8 cellular contexts compared by ENCODE assay signal in genomic region chr12:48156648-48157015, GRCh38. TPM values are rescaled to one million over a fixed set of nuclear protein-coding genes. Genes with fewer than 3 reads are reported as not detected.
DNase-seq lines count a peak whose midpoint lies in the region; ATAC-seq, FAIRE-seq and TF ChIP-seq lines count a peak whose summit lies in the region.

No MANE protein-coding gene starts in this region.

- intact Hi-C loops in mucosa of descending colon (cut with DNase I, micrococcal nuclease): no loop called here

- H3K4me2 ChIP-seq in A549: peak overlapping the region; percentile 90

- H3K4me1 ChIP-seq in A549 (peaks cover 8% of the 10 kb centered on the region; the same call in 1 of the 3 replicates), HUES64 (ENCODE audit: insufficient read depth, low read length) (no peaks in the 10 kb centered on the region; the same call in 1 of the 2 replicates), mucosa of descending colon (ENCODE audit: low read depth) (peaks cover 10% of the 10 kb centered on the region)

- CTCF ChIA-PET in A549 (lab: Yijun Ruan, JAX): interaction anchor here (1.0 to 1.7 kb wide), 8 partner anchors 8 to 441 kb away, joined by 3 to 9 read pairs (median 3); no protein-coding TSS in a partner anchor

- no peak for TF ChIP-seq EP300 in A549 (IDR thresholded peaks at IDR 0.05)

- H3K27ac ChIP-seq in A549: peak overlapping the region; percentile 78 to 87
- H3K27ac ChIP-seq in HUES64 (ENCODE audit: low read depth, low read length): no peak overlapping the region; the same call in 1 of the 2 replicates
- H3K27ac ChIP-seq in caudate nucleus (ENCODE audit: low read depth, low read length): peak overlapping the region; percentile 97

- no peak for TF ChIP-seq POLR2A in A549 (IDR thresholded peaks at IDR 0.05; ENCODE audit: low read length)

- DNase-seq in A549 (ENCODE audit: low read depth in 1 of 2, low spot score in 1 of 2) (no peak), caudate nucleus (lab: John Stamatoyannopoulos, UW) (peak in 1 of 61 donors; percentile 19), mucosa of descending colon (no peak), dermis blood vessel endothelial cell (no peak), SHP77 (lab: John Stamatoyannopoulos, UW) (no peak), AG20443 (ENCODE audit: low spot score) (no peak)

- H3K27me3 ChIP-seq in HUES64 (ENCODE audit: insufficient read depth, low read length): no peaks in the 10 kb centered on the region

- TF ChIP-seq RAD21 in A549 (conservative IDR thresholded peaks at IDR 0.05 in 1 of 2, IDR thresholded peaks at IDR 0.05 in 1 of 2): no peak

- H3K9me3 ChIP-seq in A549 (no peaks in the 10 kb centered on the region), HUES64 (ENCODE audit: insufficient read depth, low read depth, low read length) (no peaks in the 10 kb centered on the region), mucosa of descending colon (no peaks in the 10 kb centered on the region)

- 24% methylated on average over 8 of the region's 8 CpGs for WGBS in A549 (ENCODE audit: missing lambda C conversion rate)
- WGBS in HUES64: 44% methylated on average over 8 of the region's 8 CpGs

- H3K4me3 ChIP-seq in A549: peak overlapping the region; percentile 82
- peak overlapping the region; percentile 88 for H3K4me3 ChIP-seq in HUES64 (ENCODE audit: low read length)
- H3K4me3 ChIP-seq in mucosa of descending colon: peak overlapping the region; percentile 64

- H3K9ac ChIP-seq in HUES64 (ENCODE audit: low read depth, low read length): peak overlapping the region; percentile 33; the same call in 1 of the 2 replicates

- ATAC-seq in A549 (peak in 1 of 2 experiments; percentile 3; a peak in 3 of 6 replicates), mucosa of descending colon (no peak), HG02798 (IDR thresholded peaks at IDR 0.05; ENCODE audit: poor library complexity, unreplicated experiment) (no peak)

- TF ChIP-seq CTCF in A549 (IDR thresholded peaks at IDR 0.05) (no peak), mucosa of descending colon (IDR thresholded peaks at IDR 0.05) (no peak)

- no peak for FAIRE-seq in A549 (lab: Jason Lieb, UNC)

- POLR2A ChIA-PET in A549 (lab: Yijun Ruan, JAX): interaction anchor here (0.6 to 3.1 kb wide), 6 partner anchors 37 to 135 kb away, joined by 3 to 24 read pairs (median 7); partner anchors contain the start of genes PFKM and SENP1

- no peaks in the 10 kb centered on the region for H3K36me3 ChIP-seq in HUES64 (ENCODE audit: insufficient read depth, low read length)
- no peaks in the 10 kb centered on the region for H3K36me3 ChIP-seq in mucosa of descending colon (ENCODE audit: low read depth)

TF ChIP-seq in A549, 52 proteins besides CTCF, POLR2A, EP300 and RAD21 (continues in another document):
- TF ChIP-seq RCOR1 (IDR thresholded peaks at IDR 0.05; ENCODE audit: low read depth, low read length) (no peak), NFE2L2 (conservative IDR thresholded peaks at IDR 0.05; ENCODE audit: low read length) (no peak), ESRRA (IDR thresholded peaks at IDR 0.05; ENCODE audit: borderline replicate concordance, low read length) (no peak), TFCP2L1 (CRISPR knock-in tag; IDR thresholded peaks at IDR 0.05) (no peak), FOSL2 (IDR thresholded peaks at IDR 0.05) (no peak), FOSL2 (CRISPR knock-in tag; IDR thresholded peaks at IDR 0.05) (no peak), CBX8 (IDR thresholded peaks at IDR 0.05) (no peak), SREBF2 (IDR thresholded peaks at IDR 0.05) (no peak), PBX3 (IDR thresholded peaks at IDR 0.05) (no peak), RFX5 (IDR thresholded peaks at IDR 0.05) (no peak), MAX (IDR thresholded peaks at IDR 0.05) (no peak; the same call in 1 of the 2 replicates), ZNF302 (CRISPR knock-in tag; IDR thresholded peaks at IDR 0.05) (no peak), USF2 (IDR thresholded peaks at IDR 0.05) (no peak), HES2 (IDR thresholded peaks at IDR 0.05) (no peak), BHLHE40 (IDR thresholded peaks at IDR 0.05; ENCODE audit: low read depth, low read length) (no peak), PHF8 (IDR thresholded peaks at IDR 0.05; ENCODE audit: borderline replicate concordance, low read depth) (no peak), RARB (CRISPR knock-in tag; IDR thresholded peaks at IDR 0.05) (no peak)

RNA-seq across cellular contexts. Expression of gene ASB8, which starts 0.7 kb away (rescaled TPM):
- polyA plus RNA-seq in A549 (2011; rRNA removed) (25.6 and 33.1 TPM in 2 replicates), A549 (2017; fragmentation: RNase III; extraction: RNeasy Plus Mini Kit Qiagen cat#74134 plus additional on column Dnase treatment) (16.2 to 19.1 TPM (median 17.8 TPM) in 3 replicates)
- polyA plus RNA-seq in A549 (2012; cell fraction: cytosol; rRNA removed): 10.7 and 14.4 TPM in 2 replicates
- polyA plus RNA-seq in A549 (2012; cell fraction: nucleus; rRNA removed): 5.8 and 7.9 TPM in 2 replicates
- polyA minus RNA-seq in A549 (2011; rRNA and poly(A)+ RNA removed): 30.3 and 37.6 TPM in 2 replicates
- polyA plus RNA-seq in HUES64 (2013, experiment 1 of 2): 6.5 TPM
- 5.9 TPM for polyA plus RNA-seq in HUES64 (2013, experiment 2 of 2)
- total RNA-seq in mucosa of descending colon (10 to 100 TPM; 41.1 to 46.6 (median 41.3) TPM), dermis blood vessel endothelial cell (18.2 and 24.0 TPM in 2 replicates)

RNA-seq across cellular contexts. Expression of gene CCDC184, which starts 26.8 kb away (rescaled TPM):
- polyA plus RNA-seq in A549 (2011; rRNA removed) (2.4 and 2.7 TPM in 2 replicates), A549 (2017; fragmentation: RNase III; extraction: RNeasy Plus Mini Kit Qiagen cat#74134 plus additional on column Dnase treatment) (1.2 to 1.6 TPM (median 1.5 TPM) in 3 replicates)
- 2.8 and 3.0 TPM in 2 replicates for polyA plus RNA-seq in A549 (2012; cell fraction: cytosol; rRNA removed)
- 2.4 and 2.7 TPM in 2 replicates for polyA plus RNA-seq in A549 (2012; cell fraction: nucleus; rRNA removed)
- polyA minus RNA-seq in A549 (2011; rRNA and poly(A)+ RNA removed): 1.8 TPM in 2 replicates
- polyA plus RNA-seq in HUES64 (2013, experiment 1 of 2): 1.00 TPM
- 2.2 TPM for polyA plus RNA-seq in HUES64 (2013, experiment 2 of 2)
- total RNA-seq in mucosa of descending colon (1 to 10 TPM in 1 of 3 donors, under 1 TPM in 2; 0.20 to 2.4 (median 0.41) TPM), dermis blood vessel endothelial cell (0.05 TPM in 1 of 2 replicates, not detected in the other)

RNA-seq across cellular contexts. Expression of gene PFKM, which starts 37.5 kb away (rescaled TPM):
- polyA plus RNA-seq in A549 (2011; rRNA removed) (43.0 and 45.5 TPM in 2 replicates), A549 (2017; fragmentation: RNase III; extraction: RNeasy Plus Mini Kit Qiagen cat#74134 plus additional on column Dnase treatment) (36.2 to 42.1 TPM (median 41.1 TPM) in 3 replicates)
- 37.6 and 41.1 TPM in 2 replicates for polyA plus RNA-seq in A549 (2012; cell fraction: cytosol; rRNA removed)
- 59.0 and 76.6 TPM in 2 replicates for polyA plus RNA-seq in A549 (2012; cell fraction: nucleus; rRNA removed)
- polyA minus RNA-seq in A549 (2011; rRNA and poly(A)+ RNA removed): 42.5 and 61.3 TPM in 2 replicates
- polyA plus RNA-seq in HUES64 (2013, experiment 1 of 2): 43.1 TPM
- polyA plus RNA-seq in HUES64 (2013, experiment 2 of 2): 51.7 TPM
- total RNA-seq in mucosa of descending colon (10 to 100 TPM; 37.3 to 98.8 (median 40.9) TPM), dermis blood vessel endothelial cell (57.0 and 70.2 TPM in 2 replicates)

RNA-seq across cellular contexts. Expression of gene OR10AD1, which starts 46.5 kb away (rescaled TPM):
- polyA plus RNA-seq in A549 (2011; rRNA removed) (not detected in 2 replicates), A549 (2017; fragmentation: RNase III; extraction: RNeasy Plus Mini Kit Qiagen cat#74134 plus additional on column Dnase treatment) (not detected in 3 replicates)
- not detected in 2 replicates for polyA plus RNA-seq in A549 (2012; cell fraction: cytosol; rRNA removed)
- polyA plus RNA-seq in A549 (2012; cell fraction: nucleus; rRNA removed): not detected in 2 replicates
- polyA minus RNA-seq in A549 (2011; rRNA and poly(A)+ RNA removed): not detected in 2 replicates
- not detected for polyA plus RNA-seq in HUES64 (2013, experiment 1 of 2)
- polyA plus RNA-seq in HUES64 (2013, experiment 2 of 2): not detected
- total RNA-seq in mucosa of descending colon (not detected), dermis blood vessel endothelial cell (0.09 TPM in 1 of 2 replicates, not detected in the other)

RNA-seq across cellular contexts. Expression of gene SENP1, which starts 50.8 kb away (rescaled TPM):
- 49.2 and 49.3 TPM in 2 replicates for polyA plus RNA-seq in A549 (2011; rRNA removed)
- 8.3 and 9.0 TPM in 2 replicates for polyA plus RNA-seq in A549 (2012; cell fraction: cytosol; rRNA removed)
- polyA plus RNA-seq in A549 (2012; cell fraction: nucleus; rRNA removed): 4.0 and 5.2 TPM in 2 replicates
- polyA plus RNA-seq in A549 (2017; fragmentation: RNase III; extraction: RNeasy Plus Mini Kit Qiagen cat#74134 plus additional on column Dnase treatment): 11.9 to 16.1 TPM (median 13.9 TPM) in 3 replicates
- polyA minus RNA-seq in A549 (2011; rRNA and poly(A)+ RNA removed): 33.4 and 37.1 TPM in 2 replicates
- polyA plus RNA-seq in HUES64 (2013, experiment 1 of 2): 24.0 TPM
- polyA plus RNA-seq in HUES64 (2013, experiment 2 of 2): 25.8 TPM
- total RNA-seq in mucosa of descending colon: 10 to 100 TPM; 12.7 to 20.8 (median 17.4) TPM
- 15.1 and 15.7 TPM in 2 replicates for total RNA-seq in dermis blood vessel endothelial cell
